Comparison of ENCODE assay signal across 11 cellular contexts in the genomic region with DNA sequence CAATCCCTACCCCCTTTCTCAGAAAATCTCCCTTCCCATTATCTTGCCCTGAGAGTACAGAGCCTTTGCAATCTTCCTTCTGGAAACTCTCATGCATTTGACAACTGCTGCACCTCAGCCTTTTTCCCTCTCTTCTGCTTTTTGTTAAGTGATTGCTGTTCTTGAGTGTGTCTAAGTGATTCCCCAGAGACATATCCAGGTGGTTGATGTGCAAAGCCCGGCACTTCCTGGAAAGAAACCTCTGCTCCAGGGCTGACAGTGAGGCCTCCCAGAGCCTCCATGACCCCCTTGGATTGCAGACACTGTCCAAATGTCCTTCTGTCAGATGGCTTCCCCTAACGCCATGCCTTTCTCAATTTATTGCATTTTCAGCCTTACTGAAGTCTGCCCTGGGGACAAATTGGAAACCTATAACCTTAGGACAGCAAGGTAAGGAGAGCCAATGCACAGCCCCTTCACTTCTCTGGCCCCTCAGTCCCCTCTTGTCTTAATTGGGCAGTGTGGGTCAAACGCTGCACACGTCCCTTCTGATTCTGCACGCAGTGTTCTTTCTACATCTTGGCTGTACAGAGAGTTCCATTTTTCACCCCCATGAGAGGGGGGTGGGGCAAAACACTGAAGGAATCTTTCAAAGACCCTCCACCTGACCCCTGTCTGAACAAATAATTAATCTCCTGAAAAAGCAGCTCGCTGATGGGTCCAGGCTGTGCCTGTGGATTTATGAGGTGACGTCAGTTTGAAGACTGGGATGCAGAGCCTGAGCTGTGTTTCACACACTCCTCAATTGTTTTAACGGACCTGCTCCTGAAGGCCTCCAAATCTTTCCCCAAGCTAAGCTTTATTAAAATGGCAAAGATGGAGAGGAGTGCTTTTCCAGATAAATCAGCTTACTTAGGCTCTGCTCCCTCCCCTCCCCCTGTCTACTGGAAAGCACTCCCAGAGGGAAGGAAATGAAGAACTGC.
A peak's percentile ranks its signal among the peaks of the same experiment; 100 is the strongest.
DNase-seq lines count a peak whose midpoint lies in the region; ATAC-seq and TF ChIP-seq lines count a peak whose summit lies in the region.
"Had no signal": no experiment of that assay in that cellular context is flagged by ENCODE, and none has a peak within 500 bp of the region (broad histone marks: within the 10 kb centered on the region; RNA-seq: fewer than 3 reads in every experiment).

No MANE protein-coding gene starts in this region.

- TF ChIP-seq POLR2A in upper lobe of left lung (IDR thresholded peaks at IDR 0.05): no peak

- TF ChIP-seq CTCF in choroid plexus epithelial cell (conservative IDR thresholded peaks at IDR 0.05; ENCODE audit: low read depth, low read length): no peak
- TF ChIP-seq CTCF in nephron progenitor cell (IDR thresholded peaks at IDR 0.05): no peak
- no peak for TF ChIP-seq CTCF in upper lobe of left lung (IDR thresholded peaks at IDR 0.05)

- H3K27me3 ChIP-seq in upper lobe of left lung: no peaks in the 10 kb centered on the region

- H3K4me1 ChIP-seq in upper lobe of left lung: peaks cover 4 to 18% (median 6%) of the 10 kb centered on the region in 4 donors
- H3K4me1 ChIP-seq: Caco-2 had no signal

- H3K9me3 Mint-ChIP-seq in nephron progenitor cell: no peaks in the 10 kb centered on the region
- H3K9me3 Mint-ChIP-seq: activated naive CD4-positive, alpha-beta T cell treated with anti-CD3 and anti-CD28 coated beads for 36 hours had no signal

- H3K27ac Mint-ChIP-seq in nephron progenitor cell: no peak overlapping the region
- H3K27ac Mint-ChIP-seq: activated naive CD4-positive, alpha-beta T cell treated with anti-CD3 and anti-CD28 coated beads for 36 hours had no signal

- H3K27ac ChIP-seq in upper lobe of left lung: peak overlapping the region; percentile 17 to 56 (median 38)

- peak in 2 of 3 experiments; percentile 5 to 80 for DNase-seq in NCI-H1417 (lab: John Stamatoyannopoulos, UW)
- no peak for DNase-seq in NCI-H1417 treated with DMSO at 0.1 percent for 48 hours (lab: John Stamatoyannopoulos, UW)
- DNase-seq in choroid plexus epithelial cell (ENCODE audit: low read depth): peak; percentile 30
- DNase-seq in nephron progenitor cell: peak; percentile 38
- DNase-seq in upper lobe of left lung: peak in 1 of 2 donors; percentile 23
- DNase-seq in T-helper 9 cell: no peak
- no peak for DNase-seq in HuH-7 (ENCODE audit: low spot score)
- no peak for DNase-seq in foreskin melanocyte
- DNase-seq: activated naive CD4-positive, alpha-beta T cell treated with anti-CD3 and anti-CD28 coated beads for 36 hours; Caco-2; NCI-H446 had no signal

- 64 to 81% methylated on average over 8 of the region's 8 CpGs for WGBS in upper lobe of left lung, 2 donors

- no peak overlapping the region for H3K4me3 Mint-ChIP-seq in nephron progenitor cell
- H3K4me3 Mint-ChIP-seq: activated naive CD4-positive, alpha-beta T cell treated with anti-CD3 and anti-CD28 coated beads for 36 hours had no signal

- H3K36me3 ChIP-seq in upper lobe of left lung: no peaks in the 10 kb centered on the region

- TF ChIP-seq EP300 in upper lobe of left lung (IDR thresholded peaks at IDR 0.05): peak in 2 of 4 donors; percentile 78 to 86

- H3K36me3 Mint-ChIP-seq in nephron progenitor cell (ENCODE audit: low read depth): no peaks in the 10 kb centered on the region

- H3K4me1 Mint-ChIP-seq in nephron progenitor cell: peaks cover 15% of the 10 kb centered on the region

- no peaks in the 10 kb centered on the region for H3K9me3 ChIP-seq in upper lobe of left lung
- H3K9me3 ChIP-seq: Caco-2 had no signal

- H3K4me3 ChIP-seq in choroid plexus epithelial cell (ENCODE audit: low read depth, low read length) (no peak overlapping the region), upper lobe of left lung (no peak overlapping the region)

- ATAC-seq in upper lobe of left lung (ENCODE audit: low FRiP score in 2 of 2): peak in 1 of 2 donors; percentile 63

- peaks cover 11% of the 10 kb centered on the region for H3K27me3 Mint-ChIP-seq in nephron progenitor cell (ENCODE audit: low read depth, poor library complexity)

Comparison
In these comparisons a context has a peak if more than half of its experiments do, and no peak if none do; other contexts are left out.
1. DNase-seq: peak in NCI-H1417 (2 of 3), choroid plexus epithelial cell (single experiment) and nephron progenitor cell (single experiment); none in NCI-H1417 treated with DMSO at 0.1 percent for 48 hours (single experiment), T-helper 9 cell (single experiment), HuH-7 (single experiment) and foreskin melanocyte (single experiment).